ENCODE assay signal across 8 cellular contexts in the genomic region with DNA sequence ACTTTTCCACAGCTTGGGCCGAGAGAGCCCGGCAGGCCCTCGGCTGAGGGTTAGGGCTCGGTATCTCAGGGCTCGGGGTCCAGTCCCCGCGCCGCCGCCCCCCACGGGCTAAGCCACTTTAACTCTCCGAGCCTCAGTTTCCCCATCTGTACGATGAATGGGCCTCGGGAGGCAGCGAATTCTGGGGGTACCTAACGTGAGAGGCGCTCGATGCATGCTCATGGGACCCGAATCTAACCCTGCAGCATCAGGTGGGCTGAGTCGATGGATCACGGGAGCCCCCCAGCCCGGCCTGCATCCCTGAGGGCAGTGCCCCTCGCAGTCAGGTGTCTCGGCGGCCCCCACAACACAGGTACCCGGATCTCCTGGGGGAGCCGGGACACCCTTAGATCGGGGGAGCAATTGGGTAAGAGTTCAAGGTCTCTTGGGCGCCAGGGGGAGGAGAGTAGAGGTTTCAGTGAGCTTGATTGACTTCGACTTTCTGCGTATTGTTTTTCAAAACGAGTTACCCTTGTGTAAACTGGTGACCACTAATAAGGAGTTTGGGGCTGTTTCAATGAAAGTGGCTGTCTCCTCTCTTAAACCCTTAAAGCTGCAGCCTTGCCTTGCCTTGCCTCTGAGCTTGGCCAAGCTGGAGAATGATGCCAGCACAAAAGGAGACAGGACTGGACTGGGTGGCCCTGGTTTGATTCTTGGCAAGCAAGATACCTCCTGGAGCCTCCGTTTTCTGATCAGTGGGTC. TPM values are rescaled to one million over a fixed set of nuclear protein-coding genes. Genes with fewer than 3 reads are reported as not detected.
DNase-seq lines count a peak whose midpoint lies in the region; ATAC-seq and TF ChIP-seq lines count a peak whose summit lies in the region.

No MANE protein-coding gene starts in this region.

- TF ChIP-seq CTCF in liver (IDR thresholded peaks at IDR 0.05; ENCODE audit: low read depth, low read length, missing input control): no peak

- peaks cover 36% of the 10 kb centered on the region for H3K4me1 Mint-ChIP-seq in stimulated activated naive CD8-positive, alpha-beta T cell treated with anti-CD3 and anti-CD28 coated beads, Interleukin-15, amount 100 ng/mL, for 72 hours

- H3K27ac Mint-ChIP-seq in stimulated activated naive CD8-positive, alpha-beta T cell treated with anti-CD3 and anti-CD28 coated beads, Interleukin-15, amount 100 ng/mL, for 72 hours: peak overlapping the region; percentile 81 to 88

- TF ChIP-seq RAD21 in liver (IDR thresholded peaks at IDR 0.05): no peak

- H3K27ac ChIP-seq in SJSA1 (peak overlapping the region; percentile 35), liver (ENCODE audit: low read depth in 1 of 2, low read length in 2 of 2) (peak overlapping the region; percentile 99 to 100)

- H3K9me3 Mint-ChIP-seq in stimulated activated naive CD8-positive, alpha-beta T cell treated with anti-CD3 and anti-CD28 coated beads, Interleukin-15, amount 100 ng/mL, for 72 hours: no peaks in the 10 kb centered on the region

- H3K4me1 ChIP-seq in SJSA1 (replicated peaks) (peaks cover 17% of the 10 kb centered on the region), liver (ENCODE audit: control insufficient read depth in 4 of 4, insufficient read depth in 4 of 4, low read length in 3 of 4) (peaks cover 0 to 38% (median 5%) of the 10 kb centered on the region in 4 donors)

- H3K9me3 ChIP-seq in SJSA1 (replicated peaks): no peaks in the 10 kb centered on the region
- H3K9me3 ChIP-seq in liver (ENCODE audit: control insufficient read depth in 4 of 4, low read length in 3 of 4): no peaks in the 10 kb centered on the region

- H3K4me3 ChIP-seq in SJSA1: peak overlapping the region; percentile 87
- H3K4me3 ChIP-seq in liver (ENCODE audit: low read depth in 1 of 3, low read length in 3 of 3): peak overlapping the region; percentile 74 to 98 (median 77)

- peak overlapping the region; percentile 91 to 93 for H3K4me3 Mint-ChIP-seq in stimulated activated naive CD8-positive, alpha-beta T cell treated with anti-CD3 and anti-CD28 coated beads, Interleukin-15, amount 100 ng/mL, for 72 hours

- H3K27me3 Mint-ChIP-seq in stimulated activated naive CD8-positive, alpha-beta T cell treated with anti-CD3 and anti-CD28 coated beads, Interleukin-15, amount 100 ng/mL, for 72 hours: no peaks in the 10 kb centered on the region

- H3K36me3 ChIP-seq in SJSA1 (peaks cover 15% of the 10 kb centered on the region), liver (ENCODE audit: control insufficient read depth in 4 of 4, insufficient read depth in 3 of 4, low read depth in 1 of 4, low read length in 3 of 4) (no peaks in the 10 kb centered on the region)

- DNase-seq in EL (peak; percentile 29), SJSA1 (ENCODE audit: low read depth in 1 of 2, low spot score in 2 of 2) (peak in 1 of 2 experiments; percentile 45), cerebellum (ENCODE audit: low spot score) (peak; percentile 15)
- DNase-seq in stimulated activated naive CD8-positive, alpha-beta T cell treated with anti-CD3 and anti-CD28 coated beads, Interleukin-15, amount 100 ng/mL, for 72 hours: peak; percentile 29 to 30

- H3K27me3 ChIP-seq in SJSA1 (replicated peaks) (no peaks in the 10 kb centered on the region), liver (ENCODE audit: control insufficient read depth in 4 of 4, insufficient read depth in 4 of 4, low read length in 3 of 4) (no peaks in the 10 kb centered on the region)

- ATAC-seq in HG02588 (IDR thresholded peaks at IDR 0.05; ENCODE audit: unreplicated experiment) (peak; percentile 10), GM21367 (IDR thresholded peaks at IDR 0.05; ENCODE audit: unreplicated experiment) (no peak), GM19397 (IDR thresholded peaks at IDR 0.05; ENCODE audit: unreplicated experiment) (no peak)
- peak; percentile 25 for ATAC-seq in stimulated activated naive CD8-positive, alpha-beta T cell treated with anti-CD3 and anti-CD28 coated beads, Interleukin-15, amount 100 ng/mL, for 72 hours

- peak overlapping the region; percentile 99 to 100 for H3K9ac ChIP-seq in liver (ENCODE audit: low read depth in 1 of 2, low read length in 2 of 2)

- WGBS in liver: under 1% methylated on average over 32 of the region's 32 CpGs

TF ChIP-seq in liver, 16 proteins besides CTCF, POLR2A, EP300 and RAD21:
- TF ChIP-seq ATF3 (IDR thresholded peaks at IDR 0.05) (no peak), HNF4A (conservative IDR thresholded peaks at IDR 0.05) (peak in 1 of 2 donors; percentile 62), SP1 (IDR thresholded peaks at IDR 0.05) (no peak), RXRA (IDR thresholded peaks at IDR 0.05) (peak; percentile 63 to 72)

RNA-seq across cellular contexts. Expression of gene POR, which starts 0.6 kb away (rescaled TPM):
- 82.8 and 115 TPM in 2 replicates for total RNA-seq in SJSA1 (2014; rRNA removed; shearing (Covaris generic))
- total RNA-seq in cerebellum: 37.1 TPM
- total RNA-seq in liver: 100 to 1,000 TPM; 116 to 571 TPM
- polyA plus RNA-seq in liver: 100 to 1,000 TPM; 377 to 973 TPM

RNA-seq across cellular contexts. Expression of gene RHBDD2, which starts 36.8 kb away (rescaled TPM):
- total RNA-seq in SJSA1 (2014; rRNA removed; shearing (Covaris generic)): 39.5 and 46.2 TPM in 2 replicates
- total RNA-seq in cerebellum: 29.4 TPM
- 10 to 100 TPM; 13.6 to 18.8 TPM for total RNA-seq in liver
- 10 to 100 TPM; 55.7 to 65.0 TPM for polyA plus RNA-seq in liver

Comparison
In these comparisons a context has a peak if more than half of its experiments do, and no peak if none do; other contexts are left out.
1. ATAC-seq: peak in HG02588 (single experiment) and stimulated activated naive CD8-positive, alpha-beta T cell treated with anti-CD3 and anti-CD28 coated beads, Interleukin-15, amount 100 ng/mL, for 72 hours (single experiment); none in GM21367 (single experiment) and GM19397 (single experiment).